In the genomic region with DNA sequence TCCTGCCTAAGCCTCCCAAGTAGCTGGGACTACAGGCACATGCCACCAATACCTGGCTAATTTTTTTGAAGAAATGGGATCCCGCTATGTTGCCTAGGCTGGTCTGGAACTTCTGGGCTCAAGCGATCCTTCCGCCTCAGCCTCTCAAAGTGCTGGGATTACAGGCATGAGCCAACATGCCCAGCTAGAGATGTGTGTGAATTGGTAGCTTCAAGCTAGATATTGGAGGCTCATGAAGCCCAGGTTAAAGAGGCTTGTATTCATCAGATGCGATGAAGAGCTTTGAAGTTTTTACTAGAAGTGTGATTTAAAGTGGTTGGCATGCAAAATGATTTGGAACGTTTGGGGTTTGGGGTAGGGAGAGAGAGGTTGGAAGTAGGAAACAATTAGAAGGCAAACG, we compare ENCODE assay signal across 2 cellular contexts.
TF ChIP-seq lines count a peak whose summit lies in the region.

No MANE protein-coding gene starts in this region.

TF ChIP-seq in SK-N-SH, 30 proteins besides CTCF, POLR2A, EP300 and RAD21 (continued from another document):
- TF ChIP-seq MXI1 (IDR thresholded peaks at IDR 0.05; ENCODE audit: low read depth, low read length) (no peak), TEAD4 (IDR thresholded peaks at IDR 0.05; ENCODE audit: borderline replicate concordance, insufficient read depth) (no peak), POLR2AphosphoS5 (IDR thresholded peaks at IDR 0.05; ENCODE audit: low read depth, low read length) (no peak), SMC3 (IDR thresholded peaks at IDR 0.05; ENCODE audit: low read depth, low read length) (no peak), GATA2 (CRISPR knock-in tag; IDR thresholded peaks at IDR 0.05) (no peak), MEF2A (IDR thresholded peaks at IDR 0.05; ENCODE audit: borderline replicate concordance, low read depth) (no peak), NRF1 (IDR thresholded peaks at IDR 0.05; ENCODE audit: low read depth, low read length) (no peak), RFX5 (IDR thresholded peaks at IDR 0.05; ENCODE audit: low read length) (no peak)
- TF ChIP-seq, protein P1, sequence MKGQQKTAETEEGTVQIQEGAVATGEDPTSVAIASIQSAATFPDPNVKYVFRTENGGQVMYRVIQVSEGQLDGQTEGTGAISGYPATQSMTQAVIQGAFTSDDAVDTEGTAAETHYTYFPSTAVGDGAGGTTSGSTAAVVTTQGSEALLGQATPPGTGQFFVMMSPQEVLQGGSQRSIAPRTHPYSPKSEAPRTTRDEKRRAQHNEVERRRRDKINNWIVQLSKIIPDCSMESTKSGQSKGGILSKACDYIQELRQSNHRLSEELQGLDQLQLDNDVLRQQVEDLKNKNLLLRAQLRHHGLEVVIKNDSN (IDR thresholded peaks at IDR 0.05; ENCODE audit: borderline replicate concordance, low read depth) = no peak
- TF ChIP-seq, protein P2, sequence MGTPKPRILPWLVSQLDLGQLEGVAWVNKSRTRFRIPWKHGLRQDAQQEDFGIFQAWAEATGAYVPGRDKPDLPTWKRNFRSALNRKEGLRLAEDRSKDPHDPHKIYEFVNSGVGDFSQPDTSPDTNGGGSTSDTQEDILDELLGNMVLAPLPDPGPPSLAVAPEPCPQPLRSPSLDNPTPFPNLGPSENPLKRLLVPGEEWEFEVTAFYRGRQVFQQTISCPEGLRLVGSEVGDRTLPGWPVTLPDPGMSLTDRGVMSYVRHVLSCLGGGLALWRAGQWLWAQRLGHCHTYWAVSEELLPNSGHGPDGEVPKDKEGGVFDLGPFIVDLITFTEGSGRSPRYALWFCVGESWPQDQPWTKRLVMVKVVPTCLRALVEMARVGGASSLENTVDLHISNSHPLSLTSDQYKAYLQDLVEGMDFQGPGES (IDR thresholded peaks at IDR 0.05; ENCODE audit: low read depth, low read length) = no peak
- TF ChIP-seq, protein P3, sequence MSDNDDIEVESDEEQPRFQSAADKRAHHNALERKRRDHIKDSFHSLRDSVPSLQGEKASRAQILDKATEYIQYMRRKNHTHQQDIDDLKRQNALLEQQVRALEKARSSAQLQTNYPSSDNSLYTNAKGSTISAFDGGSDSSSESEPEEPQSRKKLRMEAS (IDR thresholded peaks at IDR 0.05; ENCODE audit: low read depth) = no peak
- TF ChIP-seq, protein P4, sequence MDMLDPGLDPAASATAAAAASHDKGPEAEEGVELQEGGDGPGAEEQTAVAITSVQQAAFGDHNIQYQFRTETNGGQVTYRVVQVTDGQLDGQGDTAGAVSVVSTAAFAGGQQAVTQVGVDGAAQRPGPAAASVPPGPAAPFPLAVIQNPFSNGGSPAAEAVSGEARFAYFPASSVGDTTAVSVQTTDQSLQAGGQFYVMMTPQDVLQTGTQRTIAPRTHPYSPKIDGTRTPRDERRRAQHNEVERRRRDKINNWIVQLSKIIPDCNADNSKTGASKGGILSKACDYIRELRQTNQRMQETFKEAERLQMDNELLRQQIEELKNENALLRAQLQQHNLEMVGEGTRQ (IDR thresholded peaks at IDR 0.05; ENCODE audit: borderline replicate concordance, low read depth, low read length) = no peak

TF ChIP-seq in SK-N-SH treated with all-trans-retinoic acid at 6 μM for 48 hours, 23 proteins besides CTCF, POLR2A, EP300 and RAD21 (continued from another document):
- TF ChIP-seq ZNF8 (CRISPR knock-in tag; IDR thresholded peaks at IDR 0.05) = no peak
- TF ChIP-seq, protein P5, sequence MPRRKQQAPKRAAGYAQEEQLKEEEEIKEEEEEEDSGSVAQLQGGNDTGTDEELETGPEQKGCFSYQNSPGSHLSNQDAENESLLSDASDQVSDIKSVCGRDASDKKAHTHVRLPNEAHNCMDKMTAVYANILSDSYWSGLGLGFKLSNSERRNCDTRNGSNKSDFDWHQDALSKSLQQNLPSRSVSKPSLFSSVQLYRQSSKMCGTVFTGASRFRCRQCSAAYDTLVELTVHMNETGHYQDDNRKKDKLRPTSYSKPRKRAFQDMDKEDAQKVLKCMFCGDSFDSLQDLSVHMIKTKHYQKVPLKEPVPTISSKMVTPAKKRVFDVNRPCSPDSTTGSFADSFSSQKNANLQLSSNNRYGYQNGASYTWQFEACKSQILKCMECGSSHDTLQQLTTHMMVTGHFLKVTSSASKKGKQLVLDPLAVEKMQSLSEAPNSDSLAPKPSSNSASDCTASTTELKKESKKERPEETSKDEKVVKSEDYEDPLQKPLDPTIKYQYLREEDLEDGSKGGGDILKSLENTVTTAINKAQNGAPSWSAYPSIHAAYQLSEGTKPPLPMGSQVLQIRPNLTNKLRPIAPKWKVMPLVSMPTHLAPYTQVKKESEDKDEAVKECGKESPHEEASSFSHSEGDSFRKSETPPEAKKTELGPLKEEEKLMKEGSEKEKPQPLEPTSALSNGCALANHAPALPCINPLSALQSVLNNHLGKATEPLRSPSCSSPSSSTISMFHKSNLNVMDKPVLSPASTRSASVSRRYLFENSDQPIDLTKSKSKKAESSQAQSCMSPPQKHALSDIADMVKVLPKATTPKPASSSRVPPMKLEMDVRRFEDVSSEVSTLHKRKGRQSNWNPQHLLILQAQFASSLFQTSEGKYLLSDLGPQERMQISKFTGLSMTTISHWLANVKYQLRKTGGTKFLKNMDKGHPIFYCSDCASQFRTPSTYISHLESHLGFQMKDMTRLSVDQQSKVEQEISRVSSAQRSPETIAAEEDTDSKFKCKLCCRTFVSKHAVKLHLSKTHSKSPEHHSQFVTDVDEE (CRISPR knock-in tag; IDR thresholded peaks at IDR 0.05) = no peak
- no peak for TF ChIP-seq ISL1 (CRISPR knock-in tag; IDR thresholded peaks at IDR 0.05)
- TF ChIP-seq GLIS3 (CRISPR knock-in tag; IDR thresholded peaks at IDR 0.05) = no peak
- no peak for TF ChIP-seq OSR1 (CRISPR knock-in tag; IDR thresholded peaks at IDR 0.05)
- no peak for TF ChIP-seq SNAI2 (CRISPR knock-in tag; IDR thresholded peaks at IDR 0.05)
- TF ChIP-seq RARB (CRISPR knock-in tag; IDR thresholded peaks at IDR 0.05) = no peak
- no peak for TF ChIP-seq TOX (CRISPR knock-in tag; IDR thresholded peaks at IDR 0.05; ENCODE audit: borderline replicate concordance)
- TF ChIP-seq PPARA (CRISPR knock-in tag; IDR thresholded peaks at IDR 0.05; ENCODE audit: borderline replicate concordance) = no peak
- TF ChIP-seq TCF4 (CRISPR knock-in tag; IDR thresholded peaks at IDR 0.05; ENCODE audit: borderline replicate concordance) = no peak
- TF ChIP-seq CSDC2 (CRISPR knock-in tag; IDR thresholded peaks at IDR 0.05) = no peak
